In the genomic region with DNA sequence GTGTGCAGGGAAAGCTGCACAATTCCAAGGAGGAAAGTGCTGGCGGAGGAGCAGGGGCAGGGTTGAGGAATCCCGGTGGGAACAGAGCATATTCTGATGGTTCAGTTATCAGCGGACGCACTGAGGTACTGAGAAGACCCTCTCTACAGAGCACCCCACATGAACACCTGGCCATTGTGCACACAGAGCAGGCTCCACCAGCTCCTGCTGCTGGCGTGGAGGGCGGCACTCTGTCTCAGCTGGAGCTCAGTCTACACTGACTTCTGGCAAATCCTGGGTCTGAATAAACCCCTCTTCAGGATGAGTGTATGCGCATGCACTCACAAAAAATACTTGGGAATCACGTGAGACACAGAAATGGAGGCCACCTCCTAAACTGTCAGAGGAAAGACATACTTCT, we compare ENCODE assay signal across 13 cellular contexts.
"Had no signal": no experiment of that assay in that cellular context is flagged by ENCODE, and none has a peak within 500 bp of the region (broad histone marks: within the 10 kb centered on the region; RNA-seq: fewer than 3 reads in every experiment).

No MANE protein-coding gene starts in this region.

- H3K36me3 Mint-ChIP-seq: activated CD4-positive, alpha-beta memory T cell treated with anti-CD3 and anti-CD28 coated beads for 36 hours; activated naive CD8-positive, alpha-beta T cell treated with anti-CD3 and anti-CD28 coated beads for 36 hours; natural killer cell treated with Interleukin-12 subunit alpha and Interleukin-12 subunit beta and Interleukin-15 and Interleukin-18, amount 100 ng/mL, for 72 hours had no signal

- DNase-seq: activated CD4-positive, alpha-beta memory T cell treated with anti-CD3 and anti-CD28 coated beads for 36 hours; activated CD4-positive, CD25-positive, alpha-beta regulatory T cell treated with anti-CD3 and anti-CD28 coated beads, Interleukin-2, amount 50 U/mL, for 72 hours; activated gamma-delta T cell treated with Interleukin-2 at 50 U/mL for 16 hours; activated naive CD8-positive, alpha-beta T cell treated with anti-CD3 and anti-CD28 coated beads for 36 hours; activated T-cell treated with anti-CD3 and anti-CD28 coated beads, Interleukin-2, amount 50 U/mL, for 4 hours; cerebellar nuclear complex; dermis blood vessel endothelial cell; erythroblast; mammary epithelial cell; thyroid gland; uterus had no signal

- H3K36me3 ChIP-seq: thyroid gland, uterus had no signal

- H3K27me3 ChIP-seq: thyroid gland, uterus had no signal

- H3K9me3 ChIP-seq: thyroid gland, uterus had no signal

- H3K4me1 Mint-ChIP-seq: activated naive CD8-positive, alpha-beta T cell treated with anti-CD3 and anti-CD28 coated beads for 36 hours had no signal

- H3K4me3 ChIP-seq: thyroid gland, uterus had no signal

- ATAC-seq: activated T-cell treated with anti-CD3 and anti-CD28 coated beads, Interleukin-2, amount 50 U/mL, for 4 hours; natural killer cell treated with Interleukin-12 subunit alpha and Interleukin-12 subunit beta and Interleukin-15 and Interleukin-18, amount 100 ng/mL, for 72 hours had no signal

- H3K4me1 ChIP-seq: thyroid gland, uterus had no signal

- H3K27ac ChIP-seq: thyroid gland, uterus had no signal

- H3K27ac Mint-ChIP-seq: activated CD4-positive, alpha-beta memory T cell treated with anti-CD3 and anti-CD28 coated beads for 36 hours; activated naive CD8-positive, alpha-beta T cell treated with anti-CD3 and anti-CD28 coated beads for 36 hours; natural killer cell treated with Interleukin-12 subunit alpha and Interleukin-12 subunit beta and Interleukin-15 and Interleukin-18, amount 100 ng/mL, for 72 hours; T-helper 2 cell treated with Interferon-gamma antibody and Interleukin-4, amounts not matched to agents 5 μg/mL and 100 μg/mL, for 36 hours had no signal

- H3K4me3 Mint-ChIP-seq: activated CD4-positive, alpha-beta memory T cell treated with anti-CD3 and anti-CD28 coated beads for 36 hours; activated naive CD8-positive, alpha-beta T cell treated with anti-CD3 and anti-CD28 coated beads for 36 hours; activated T-cell treated with anti-CD3 and anti-CD28 coated beads, Interleukin-2, amount 50 U/mL, for 4 hours; natural killer cell treated with Interleukin-12 subunit alpha and Interleukin-12 subunit beta and Interleukin-15 and Interleukin-18, amount 100 ng/mL, for 72 hours; T-helper 2 cell treated with Interferon-gamma antibody and Interleukin-4, amounts not matched to agents 5 μg/mL and 100 μg/mL, for 36 hours had no signal

- H3K9me3 Mint-ChIP-seq: activated CD4-positive, alpha-beta memory T cell treated with anti-CD3 and anti-CD28 coated beads for 36 hours; activated naive CD8-positive, alpha-beta T cell treated with anti-CD3 and anti-CD28 coated beads for 36 hours; activated T-cell treated with anti-CD3 and anti-CD28 coated beads, Interleukin-2, amount 50 U/mL, for 4 hours; natural killer cell treated with Interleukin-12 subunit alpha and Interleukin-12 subunit beta and Interleukin-15 and Interleukin-18, amount 100 ng/mL, for 72 hours; T-helper 2 cell treated with Interferon-gamma antibody and Interleukin-4, amounts not matched to agents 5 μg/mL and 100 μg/mL, for 36 hours had no signal
